In genomic region chr2:184730288-184730687, GRCh38 we compare ENCODE assay signal across 14 cellular contexts.
DNase-seq lines count a peak whose midpoint lies in the region; ATAC-seq and TF ChIP-seq lines count a peak whose summit lies in the region.
"Had no signal": no experiment of that assay in that cellular context is flagged by ENCODE, and none has a peak within 500 bp of the region (broad histone marks: within the 10 kb centered on the region; RNA-seq: fewer than 3 reads in every experiment).

No MANE protein-coding gene starts in this region.

- peak overlapping the region; percentile 28; the same call in 1 of the 2 replicates for H3K9ac ChIP-seq in OCI-LY3 (ENCODE audit: low read length)

- no peaks in the 10 kb centered on the region for H3K9me3 ChIP-seq in OCI-LY3 (ENCODE audit: insufficient read depth, low read length)
- no peaks in the 10 kb centered on the region for H3K9me3 ChIP-seq in T-helper 17 cell (ENCODE audit: control insufficient read depth, low read length, poor library complexity, severe bottlenecking)
- no peaks in the 10 kb centered on the region for H3K9me3 ChIP-seq in stomach

- intact Hi-C loops in stomach (cut with DNase I; ENCODE audit: low total_unique reads) = no loop called here

- 87 to 97% (median 91%) methylated on average over 1 of the region's 1 CpG for WGBS in stomach, 5 donors

- H3K4me1 Mint-ChIP-seq in T-helper 17 cell = no peaks in the 10 kb centered on the region

- H3K4me2 ChIP-seq in OCI-LY3 (ENCODE audit: low read length) = peak overlapping the region; percentile 70

- H3K79me2 ChIP-seq in OCI-LY3 (ENCODE audit: low read length) = peaks cover 80% of the 10 kb centered on the region

- H4K20me1 ChIP-seq in OCI-LY3 (ENCODE audit: insufficient read depth, low read length) = peaks cover 3% of the 10 kb centered on the region; the same call in 1 of the 2 replicates

- H3K27me3 Mint-ChIP-seq in T-helper 17 cell = no peaks in the 10 kb centered on the region

- no peaks in the 10 kb centered on the region for H3K36me3 ChIP-seq in OCI-LY3 (replicated peaks; ENCODE audit: low read depth, low read length)
- H3K36me3 ChIP-seq in stomach = no peaks in the 10 kb centered on the region

- H3K27ac ChIP-seq in OCI-LY3 (ENCODE audit: low read length) = peak overlapping the region; percentile 73
- no peak overlapping the region for H3K27ac ChIP-seq in stomach
- H3K27ac ChIP-seq: VCaP had no signal

- H3K36me3 Mint-ChIP-seq in T-helper 17 cell (ENCODE audit: low read depth) = no peaks in the 10 kb centered on the region

- no peak overlapping the region for H2AFZ ChIP-seq in OCI-LY3 (ENCODE audit: low read depth, low read length)

- DNase-seq in T-helper 17 cell = no peak
- DNase-seq in stomach = no peak
- no peak for DNase-seq in NCI-H226
- no peak for DNase-seq in foreskin melanocyte
- DNase-seq: activated effector memory CD4-positive, alpha-beta T cell treated with anti-CD3 and anti-CD28 coated beads, Interleukin-2, amount 50 U/mL, for 16 hours; erythroblast; head of caudate nucleus; HFFc6; kidney had no signal

- TF ChIP-seq CTCF in OCI-LY3 (IDR thresholded peaks at IDR 0.05; ENCODE audit: low read depth, low read length) = no peak
- no peak for TF ChIP-seq CTCF in stomach (IDR thresholded peaks at IDR 0.05)

- TF ChIP-seq EP300 in stomach (IDR thresholded peaks at IDR 0.05) = no peak

- H3K4me3 Mint-ChIP-seq in T-helper 17 cell = no peak overlapping the region
- H3K4me3 Mint-ChIP-seq: HFFc6 had no signal

- H3K4me1 ChIP-seq in OCI-LY3 (ENCODE audit: low read length) (peaks cover 61% of the 10 kb centered on the region), stomach (no peaks in the 10 kb centered on the region)

- H3K4me3 ChIP-seq in OCI-LY3 (ENCODE audit: low read length) (peak overlapping the region; percentile 36), stomach (no peak overlapping the region)

- ATAC-seq in GM18867 (IDR thresholded peaks at IDR 0.05; ENCODE audit: unreplicated experiment) (peak; percentile 78), GM21717 (IDR thresholded peaks at IDR 0.05; ENCODE audit: unreplicated experiment) (peak; percentile 57), HG03097 (IDR thresholded peaks at IDR 0.05; ENCODE audit: low FRiP score, unreplicated experiment) (peak; percentile 56), T-helper 17 cell (no peak)

- TF ChIP-seq POLR2A in stomach (IDR thresholded peaks at IDR 0.05) = no peak

- no peaks in the 10 kb centered on the region for H3K27me3 ChIP-seq in OCI-LY3 (ENCODE audit: low read depth, low read length)
- H3K27me3 ChIP-seq in stomach = no peaks in the 10 kb centered on the region

- no peak overlapping the region for H3K27ac Mint-ChIP-seq in T-helper 17 cell
- H3K27ac Mint-ChIP-seq: HFFc6 had no signal
